ENCODE assay signal across 18 cellular contexts in the genomic region with DNA sequence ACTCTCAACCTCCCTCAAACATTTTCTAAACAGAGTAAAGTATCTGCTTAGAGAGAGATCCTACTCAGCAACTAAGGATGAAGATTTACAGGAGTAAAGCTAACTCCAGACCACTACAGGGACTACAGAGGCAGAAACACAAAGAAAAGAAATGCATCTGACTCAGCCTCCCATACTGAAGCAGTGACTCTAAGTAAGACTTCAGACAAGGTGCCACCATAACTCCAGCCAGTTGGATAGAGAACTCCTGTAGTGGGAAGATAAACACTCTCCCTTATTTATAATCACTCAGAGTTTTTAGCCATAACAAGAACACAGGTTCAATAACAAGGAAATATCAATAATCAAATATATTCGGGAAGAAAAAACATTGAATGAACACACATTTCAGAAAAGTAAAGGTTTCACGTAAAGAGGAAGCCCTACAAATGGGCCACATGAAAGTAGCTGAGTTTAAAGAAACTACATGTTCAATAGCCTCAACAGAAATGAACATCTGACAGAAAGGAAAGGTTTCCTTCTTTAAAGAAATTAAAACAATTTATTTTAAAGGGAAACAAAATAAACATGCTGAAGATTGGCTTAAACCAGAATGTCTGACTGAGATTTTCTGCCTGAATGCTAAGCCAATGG.
DNase-seq lines count a peak whose midpoint lies in the region; ATAC-seq, FAIRE-seq and TF ChIP-seq lines count a peak whose summit lies in the region.
"Had no signal": no experiment of that assay in that cellular context is flagged by ENCODE, and none has a peak within 500 bp of the region (broad histone marks: within the 10 kb centered on the region; RNA-seq: fewer than 3 reads in every experiment).

No MANE protein-coding gene starts in this region.

- H3K4me2 ChIP-seq in H1 (ENCODE audit: insufficient read depth in 1 of 2, low read depth in 2 of 2, low read length in 2 of 2): no peak overlapping the region

- H2BK12ac ChIP-seq in H1 (ENCODE audit: low read depth, low read length): no peak overlapping the region

- H2BK20ac ChIP-seq in H1 (ENCODE audit: low read length): no peak overlapping the region

- no peaks in the 10 kb centered on the region for H3K79me2 ChIP-seq in H1 (ENCODE audit: control insufficient read depth in 1 of 2, insufficient read depth in 2 of 2, low read length in 2 of 2)

- POLR2A ChIA-PET in H1 (lab: Charles Lee; ENCODE audit: partially characterized antibody): no interaction called here
- POLR2A ChIA-PET in activated CD4-positive, alpha-beta memory T cell treated with anti-CD3 and anti-CD28 coated beads for 36 hours (lab: Charles Lee): no interaction called here

- H2AFZ ChIP-seq in H1 (ENCODE audit: low read length): peak overlapping the region; percentile 61; the same call in 1 of the 2 replicates

- no peaks in the 10 kb centered on the region for H3K36me3 Mint-ChIP-seq in activated CD4-positive, alpha-beta memory T cell treated with anti-CD3 and anti-CD28 coated beads for 36 hours

- no peak for TF ChIP-seq CTCF in H1 (IDR thresholded peaks at IDR 0.05; ENCODE audit: control extremely low read depth in 1 of 3, insufficient read depth in 1 of 3, low read depth in 1 of 3, low read length in 3 of 3)
- no peak for TF ChIP-seq CTCF in GM13976 (IDR thresholded peaks at IDR 0.05; ENCODE audit: borderline replicate concordance, control extremely low read depth, extremely low read depth, insufficient read depth, missing control alignments)

- peak; percentile 49 for ATAC-seq in GM18868 (IDR thresholded peaks at IDR 0.05; ENCODE audit: unreplicated experiment)
- peak; percentile 52 for ATAC-seq in GM21528 (IDR thresholded peaks at IDR 0.05; ENCODE audit: low FRiP score, unreplicated experiment)
- peak; percentile 39 for ATAC-seq in HG03045 (IDR thresholded peaks at IDR 0.05; ENCODE audit: unreplicated experiment)
- ATAC-seq: activated CD8-positive, alpha-beta T cell treated with anti-CD3 and anti-CD28 coated beads, Interleukin-2, amount 10 ng/mL, durations not matched to agents 7 days and 5 days; body of pancreas; sciatic nerve; stimulated activated naive CD8-positive, alpha-beta T cell treated with anti-CD3 and anti-CD28 coated beads, Interleukin-15, amount 100 ng/mL, for 72 hours had no signal

- no peak for TF ChIP-seq RAD21 in H1 (IDR thresholded peaks at IDR 0.05 in 1 of 2, conservative IDR thresholded peaks at IDR 0.05 in 1 of 2; ENCODE audit: low read depth in 2 of 2, low read length in 2 of 2)

- no peak overlapping the region for H3K27ac Mint-ChIP-seq in activated CD4-positive, alpha-beta memory T cell treated with anti-CD3 and anti-CD28 coated beads for 36 hours
- H3K27ac Mint-ChIP-seq: activated CD8-positive, alpha-beta T cell treated with anti-CD3 and anti-CD28 coated beads, Interleukin-2, amount 10 ng/mL, durations not matched to agents 7 days and 5 days; nephron; stimulated activated naive CD8-positive, alpha-beta T cell treated with anti-CD3 and anti-CD28 coated beads, Interleukin-15, amount 100 ng/mL, for 72 hours had no signal

- no peak overlapping the region for H4K5ac ChIP-seq in H1 (ENCODE audit: insufficient read length, low read depth, low read length)

- no peak overlapping the region for H3K56ac ChIP-seq in H1 (replicated peaks; ENCODE audit: insufficient read length, low read depth, low read length)

- FAIRE-seq in H1 (lab: Jason Lieb, UNC): no peak

- no peak for DNase-seq in H1 (ENCODE audit: low read depth in 1 of 2, low spot score in 2 of 2)
- DNase-seq in activated CD4-positive, alpha-beta memory T cell treated with anti-CD3 and anti-CD28 coated beads for 36 hours: no peak
- DNase-seq in hippocampal formation (lab: John Stamatoyannopoulos, UW): no peak
- DNase-seq in KG1 (lab: John Stamatoyannopoulos, UW): no peak
- no peak for DNase-seq in GM13976 (ENCODE audit: low spot score)
- DNase-seq: activated CD8-positive, alpha-beta T cell treated with anti-CD3 and anti-CD28 coated beads, Interleukin-2, amount 10 ng/mL, durations not matched to agents 7 days and 5 days; activated effector memory CD4-positive, alpha-beta T cell treated with anti-CD3 and anti-CD28 coated beads, Interleukin-2, amount 50 U/mL, for 16 hours; BE2C; body of pancreas; DMS79; HCEC 1CT; stimulated activated naive CD8-positive, alpha-beta T cell treated with anti-CD3 and anti-CD28 coated beads, Interleukin-15, amount 100 ng/mL, for 72 hours had no signal

- H3K27me3 ChIP-seq in H1 (replicated peaks in 1 of 4; ENCODE audit: control insufficient read depth in 3 of 4, extremely low read depth in 1 of 4, insufficient read depth in 3 of 4, low read length in 3 of 4): no peaks in the 10 kb centered on the region
- H3K27me3 ChIP-seq: BE2C, body of pancreas had no signal

- H3K9ac ChIP-seq in H1 (replicated peaks in 1 of 4; ENCODE audit: extremely low read depth in 1 of 4, low read depth in 3 of 4, low read length in 3 of 4): no peak overlapping the region

- no peak overlapping the region for H3K23ac ChIP-seq in H1 (ENCODE audit: insufficient read length)

- H2BK15ac ChIP-seq in H1 (ENCODE audit: low read length): no peak overlapping the region

- no peak overlapping the region for H4K91ac ChIP-seq in H1 (replicated peaks; ENCODE audit: insufficient read length, low read length)

- H3K27ac ChIP-seq in H1 (ENCODE audit: low read depth, low read length): no peak overlapping the region
- H3K27ac ChIP-seq: body of pancreas had no signal

- no peaks in the 10 kb centered on the region for H4K20me1 ChIP-seq in H1 (replicated peaks in 1 of 2; ENCODE audit: control insufficient read depth in 1 of 2, insufficient read depth in 2 of 2, low read length in 2 of 2)

- H3K23me2 ChIP-seq in H1 (ENCODE audit: low read depth, low read length): no peaks in the 10 kb centered on the region

- no peaks in the 10 kb centered on the region for H3K36me3 ChIP-seq in H1 (ENCODE audit: control insufficient read depth in 2 of 4, insufficient read depth in 4 of 4, low read length in 3 of 4)
- H3K36me3 ChIP-seq: BE2C had no signal

- no peaks in the 10 kb centered on the region for H3K79me1 ChIP-seq in H1 (ENCODE audit: low read depth, low read length)

- H3K4me3 Mint-ChIP-seq in activated CD4-positive, alpha-beta memory T cell treated with anti-CD3 and anti-CD28 coated beads for 36 hours: no peak overlapping the region
- H3K4me3 Mint-ChIP-seq: activated CD8-positive, alpha-beta T cell treated with anti-CD3 and anti-CD28 coated beads, Interleukin-2, amount 10 ng/mL, durations not matched to agents 7 days and 5 days; nephron; stimulated activated naive CD8-positive, alpha-beta T cell treated with anti-CD3 and anti-CD28 coated beads, Interleukin-15, amount 100 ng/mL, for 72 hours had no signal

- H3K14ac ChIP-seq in H1 (ENCODE audit: insufficient read length): no peak overlapping the region

- H2AK5ac ChIP-seq in H1 (ENCODE audit: low read depth, low read length): no peak overlapping the region

- H3K4me3 ChIP-seq in H1 (ENCODE audit: extremely low read depth in 1 of 4, insufficient read depth in 2 of 4, low read depth in 3 of 4, low read length in 4 of 4): no peak overlapping the region
- H3K4me3 ChIP-seq: body of pancreas, lung had no signal

- no peaks in the 10 kb centered on the region for H3K9me3 Mint-ChIP-seq in activated CD4-positive, alpha-beta memory T cell treated with anti-CD3 and anti-CD28 coated beads for 36 hours
- H3K9me3 Mint-ChIP-seq: nephron; stimulated activated naive CD8-positive, alpha-beta T cell treated with anti-CD3 and anti-CD28 coated beads, Interleukin-15, amount 100 ng/mL, for 72 hours had no signal

- no peaks in the 10 kb centered on the region for H3K4me1 Mint-ChIP-seq in activated CD4-positive, alpha-beta memory T cell treated with anti-CD3 and anti-CD28 coated beads for 36 hours (ENCODE audit: low read depth)
- H3K4me1 Mint-ChIP-seq: nephron; stimulated activated naive CD8-positive, alpha-beta T cell treated with anti-CD3 and anti-CD28 coated beads, Interleukin-15, amount 100 ng/mL, for 72 hours had no signal

- intact Hi-C loops in activated CD4-positive, alpha-beta memory T cell treated with anti-CD3 and anti-CD28 coated beads for 36 hours (cut with micrococcal nuclease): no loop called here

- no peaks in the 10 kb centered on the region for H3K4me1 ChIP-seq in H1 (replicated peaks in 1 of 4; ENCODE audit: control insufficient read depth in 3 of 4, insufficient read depth in 4 of 4, low read length in 3 of 4)
- H3K4me1 ChIP-seq: BE2C, body of pancreas had no signal

- TF ChIP-seq EP300 in H1 (IDR thresholded peaks at IDR 0.05; ENCODE audit: borderline replicate concordance in 1 of 2, low read depth in 2 of 2, low read length in 2 of 2): no peak

- H3K27me3 Mint-ChIP-seq in activated CD4-positive, alpha-beta memory T cell treated with anti-CD3 and anti-CD28 coated beads for 36 hours: no peaks in the 10 kb centered on the region
- H3K27me3 Mint-ChIP-seq: stimulated activated naive CD8-positive, alpha-beta T cell treated with anti-CD3 and anti-CD28 coated beads, Interleukin-15, amount 100 ng/mL, for 72 hours had no signal

- CTCF ChIA-PET in H1 (lab: Charles Lee; ENCODE audit: partially characterized antibody): interaction anchor here (1.7 kb wide), 1 partner anchor 521 kb away, joined by 4 read pairs; the partner anchor contains the start of gene KCNJ3
- CTCF ChIA-PET in activated CD4-positive, alpha-beta memory T cell treated with anti-CD3 and anti-CD28 coated beads for 36 hours (lab: Charles Lee): no interaction called here

- TF ChIP-seq POLR2A in H1 (IDR thresholded peaks at IDR 0.05; ENCODE audit: control extremely low read depth in 1 of 2, low read depth in 2 of 2, low read length in 2 of 2): no peak

- H2BK120ac ChIP-seq in H1 (replicated peaks; ENCODE audit: low read depth, low read length): no peak overlapping the region

- H4K8ac ChIP-seq in H1 (ENCODE audit: extremely low read depth, insufficient read depth, low read length): no peak overlapping the region

- WGBS in H1 (ENCODE audit: extremely low coverage in 1 of 2, insufficient coverage in 1 of 2, insufficient read length in 1 of 2, insufficient replicate concordance in 2 of 2, low coverage in 1 of 2, low lambda C conversion rate in 2 of 2, missing lambda C conversion rate in 1 of 2), 2 experiments: 82% methylated on average over 2 of the region's 2 CpGs; no CpG with 5 or more reads in 1 of the 2 experiments

- no peak overlapping the region for H3K18ac ChIP-seq in H1 (ENCODE audit: extremely low read depth, low read length)

- no peak overlapping the region for H2BK5ac ChIP-seq in H1 (ENCODE audit: low read depth, low read length)

- no peak overlapping the region for H3K4ac ChIP-seq in H1 (replicated peaks; ENCODE audit: insufficient read length, low read depth, low read length)

- H3K9me3 ChIP-seq in H1 (ENCODE audit: insufficient read depth in 2 of 2, low read depth in 1 of 2, low read length in 1 of 2): no peaks in the 10 kb centered on the region
- H3K9me3 ChIP-seq: BE2C, body of pancreas had no signal

- in situ Hi-C loops in GM13976 (cut with MboI; ENCODE audit: low sequenced_read_pairs, unreplicated experiment): no loop called here

TF ChIP-seq in H1, 55 proteins besides CTCF, POLR2A, EP300 and RAD21 (continues in another document):
- TF ChIP-seq MAFK (IDR thresholded peaks at IDR 0.05; ENCODE audit: low read depth, low read length) (no peak), CHD1 (IDR thresholded peaks at IDR 0.05; ENCODE audit: low read depth, low read length) (no peak), SP4 (IDR thresholded peaks at IDR 0.05; ENCODE audit: low read length) (no peak), HDAC2 (IDR thresholded peaks at IDR 0.05; ENCODE audit: borderline replicate concordance in 1 of 2, low read depth in 2 of 2, low read length in 2 of 2) (no peak)
